In the genomic region with DNA sequence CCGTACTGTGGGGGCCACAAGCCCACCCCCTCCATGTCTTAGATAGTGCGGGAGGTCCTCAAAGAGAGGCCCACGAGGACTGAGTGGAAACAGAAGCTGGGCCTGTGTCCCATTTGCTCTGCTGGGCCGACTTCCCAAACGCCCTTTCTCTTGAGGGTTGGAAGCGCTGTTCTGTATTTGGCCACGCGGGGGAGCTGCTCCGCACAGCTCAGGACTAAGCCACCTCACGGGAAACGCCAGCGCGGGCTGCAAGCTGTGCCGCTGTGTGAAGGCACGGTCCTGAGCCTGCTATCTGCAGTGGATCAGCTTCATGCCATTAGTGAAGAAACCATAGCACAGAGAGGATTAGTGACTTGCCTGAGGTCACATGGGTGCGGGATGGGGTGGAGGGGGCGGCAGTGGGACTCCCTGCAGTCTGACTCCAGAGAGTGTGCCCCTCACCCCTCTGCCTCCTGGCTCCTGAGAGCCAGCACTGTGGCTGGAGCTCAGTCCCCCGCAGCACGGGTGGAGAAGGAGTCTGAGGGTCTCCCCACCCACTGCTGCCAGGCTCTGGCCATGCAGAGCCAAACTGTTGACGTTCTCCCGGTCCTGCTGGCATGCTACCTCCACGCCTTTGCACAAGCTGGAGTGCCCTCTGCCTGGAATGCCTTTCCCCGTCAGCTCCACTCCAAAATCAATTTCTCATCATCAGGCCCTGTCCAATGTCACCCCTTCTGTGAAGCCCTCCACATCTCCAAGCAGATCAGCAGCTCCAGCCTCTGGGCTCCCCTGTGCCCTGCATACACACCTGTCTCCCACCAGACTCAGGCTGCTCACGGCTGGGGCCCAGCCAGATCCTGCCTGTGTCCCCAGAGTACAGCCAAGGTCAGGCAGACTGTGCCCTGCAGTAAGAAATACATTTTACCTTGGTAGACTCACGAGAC, we compare ENCODE assay signal across 8 cellular contexts. TPM values are rescaled to one million over a fixed set of nuclear protein-coding genes. Genes with fewer than 3 reads are reported as not detected.
DNase-seq lines count a peak whose midpoint lies in the region; FAIRE-seq lines count a peak whose summit lies in the region.

No MANE protein-coding gene starts in this region.

- no peak for FAIRE-seq in frontal cortex (lab: Jason Lieb, UNC)

- peak; percentile 63 for DNase-seq in SIG-M5 treated with dmso at 0.1 percent for 504 hours (lab: John Stamatoyannopoulos, UW; ENCODE audit: unreplicated experiment)
- no peak for DNase-seq in SIG-M5 (lab: John Stamatoyannopoulos, UW)
- DNase-seq in LoVo (ENCODE audit: low spot score), result peak; percentile 79
- peak; percentile 85 for DNase-seq in SK-N-DZ (ENCODE audit: low spot score)
- peak; percentile 59 for DNase-seq in activated gamma-delta T cell treated with anti-CD3 and anti-CD28 coated beads, Interleukin-2, amount 50 U/mL, for 16 hours (ENCODE audit: low read depth)
- peak; percentile 37 to 77 for DNase-seq in frontal cortex (ENCODE audit: low spot score in 2 of 2)
- peak; percentile 23 for DNase-seq in non-pigmented ciliary epithelial cell (ENCODE audit: low read depth)
- peak; percentile 91 for DNase-seq in superior temporal gyrus (ENCODE audit: extremely low spot score)

RNA-seq across cellular contexts. Expression of a gene that starts 51.5 kb away (rescaled TPM):
- polyA plus RNA-seq in SK-N-DZ (2014; cell fraction: cytosol; rRNA removed), result 0.68 and 0.96 TPM in 2 replicates
- 0.51 and 1.5 TPM in 2 replicates for polyA plus RNA-seq in SK-N-DZ (2014; cell fraction: nucleus; rRNA removed)
- total RNA-seq in frontal cortex, result 0.41 TPM
